ENCODE assay signal across 2 cellular contexts in genomic region chr9:94265626-94266416, GRCh38.
TF ChIP-seq lines count a peak whose summit lies in the region.
"Not testable (repeated sequence)": the region's sequence is repeated elsewhere in the genome, so short reads cannot be mapped to it uniquely, and the experiment has no call there.

No MANE protein-coding gene starts in this region.

TF ChIP-seq in GM12878, 131 proteins besides CTCF, POLR2A, EP300 and RAD21:
- TF ChIP-seq BHLHE40 (IDR thresholded peaks at IDR 0.05; ENCODE audit: borderline replicate concordance in 1 of 2, low read depth in 2 of 2, low read length in 1 of 2): 0 out of 4 replicates have a peak, but pooled peaks of 1 of the 2 experiments have one; percentile 12

TF ChIP-seq in HepG2, 621 proteins besides CTCF, POLR2A, EP300 and RAD21:
- TF ChIP-seq SOX13 (IDR thresholded peaks at IDR 0.05); HNF1A (CRISPR knock-in tag; IDR thresholded peaks at IDR 0.05; ENCODE audit: borderline replicate concordance): not testable (repeated sequence)
- TF ChIP-seq SOX13 (CRISPR knock-in tag; conservative IDR thresholded peaks at IDR 0.05 in 1 of 2, IDR thresholded peaks at IDR 0.05 in 1 of 2): 0 out of 4 replicates have a peak, but pooled peaks of 1 of the 2 experiments have one; percentile 7
- TF ChIP-seq HNF1A (IDR thresholded peaks at IDR 0.05; ENCODE audit: low read depth): 0 out of 2 replicates have a peak, but pooled peaks have one; percentile 10
- TF ChIP-seq ZNF121 (CRISPR knock-in tag; IDR thresholded peaks at IDR 0.05): 0 out of 2 replicates have a peak, but pooled peaks have one; percentile 8
